ENCODE assay signal across 1 cellular context in genomic region chr10:100006241-100006886, GRCh38.
TF ChIP-seq lines count a peak whose summit lies in the region.

No MANE protein-coding gene starts in this region.

TF ChIP-seq in H1, 55 proteins besides CTCF, POLR2A, EP300 and RAD21 (continued from another document):
- TF ChIP-seq CBX8 (IDR thresholded peaks at IDR 0.05; ENCODE audit: borderline replicate concordance, low read depth, low read length) = no peak
